Comparison of ENCODE assay signal across 18 cellular contexts in the genomic region with DNA sequence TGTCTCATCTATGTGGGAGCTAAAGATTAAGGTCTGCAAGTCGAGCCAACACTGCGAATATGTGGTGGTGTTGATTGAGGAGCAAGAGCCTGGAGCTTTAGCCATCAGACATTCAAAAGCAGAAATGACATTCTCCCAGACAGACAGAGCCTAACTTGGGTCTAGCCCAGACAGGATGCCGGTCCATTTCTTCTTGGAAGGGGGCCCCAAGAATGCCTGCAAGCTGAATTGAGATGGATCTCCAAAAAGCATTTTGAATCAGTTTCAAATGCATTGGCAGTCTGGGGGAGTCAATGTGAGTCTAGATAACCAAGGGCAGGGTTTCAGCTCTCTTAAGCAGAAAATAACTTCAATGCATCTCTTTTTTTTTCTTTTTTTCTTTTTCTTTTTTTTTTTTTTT. TPM values are rescaled to one million over a fixed set of nuclear protein-coding genes. Genes with fewer than 3 reads are reported as not detected.
DNase-seq lines count a peak whose midpoint lies in the region; ATAC-seq and TF ChIP-seq lines count a peak whose summit lies in the region.
"Had no signal": no experiment of that assay in that cellular context is flagged by ENCODE, and none has a peak within 500 bp of the region (broad histone marks: within the 10 kb centered on the region; RNA-seq: fewer than 3 reads in every experiment).

No MANE protein-coding gene starts in this region.

- no peak for TF ChIP-seq CTCF in osteoblast (IDR thresholded peaks at IDR 0.05; ENCODE audit: extremely low read depth, low read depth, low read length)
- TF ChIP-seq CTCF in psoas muscle (IDR thresholded peaks at IDR 0.05), result no peak

- DNase-seq in M059J (ENCODE audit: low read depth), result peak; percentile 15
- DNase-seq in caudate nucleus (lab: John Stamatoyannopoulos, UW), result peak in 4 of 61 donors; percentile 19 to 31 (median 22)
- no peak for DNase-seq in osteoblast (ENCODE audit: insufficient read length, low spot score, missing footprints)
- DNase-seq in psoas muscle, result no peak
- no peak for DNase-seq in GM19238 (ENCODE audit: insufficient read length, low spot score)
- no peak for DNase-seq in activated T-helper 1 cell treated with anti-CD3 and anti-CD28 coated beads, Interleukin-12 subunit alpha, Interleukin-12 subunit beta, Interleukin-2, Interleukin-4 antibody, amounts not matched to agents 30 ng/mL and 10 ng/mL and 1 ng/mL, durations not matched to agents 14 hours and 24 hours and 36 hours (ENCODE audit: low spot score)
- DNase-seq in ACHN, result no peak
- DNase-seq: activated CD4-positive, alpha-beta T cell treated with anti-CD3 and anti-CD28 coated beads, Interleukin-2, amount 50 U/mL, for 1 hour; activated naive CD4-positive, alpha-beta T cell treated with Interleukin-2 at 50 U/mL for 16 hours; activated T-cell treated with anti-CD3 and anti-CD28 coated beads, Interleukin-2, amount 50 U/mL, for 1 hour; COR-L47; effector memory CD8-positive, alpha-beta T cell; lower lobe of right lung; naive thymus-derived CD4-positive, alpha-beta T cell; NCI-H524; SHP77 treated with DMSO at 0.1 percent for 48 hours; stimulated activated CD8-positive, alpha-beta memory T cell treated with anti-CD3 and anti-CD28 coated beads, Interleukin-4, amount 100 ng/mL, for 48 hours had no signal

- H3K9me3 ChIP-seq in osteoblast (ENCODE audit: low read depth, low read length), result no peaks in the 10 kb centered on the region
- H3K9me3 ChIP-seq in psoas muscle, result no peaks in the 10 kb centered on the region
- H3K9me3 ChIP-seq: lower lobe of right lung had no signal

- H3K36me3 Mint-ChIP-seq in activated T-helper 1 cell treated with anti-CD3 and anti-CD28 coated beads, Interleukin-12 subunit alpha, Interleukin-12 subunit beta, Interleukin-2, Interleukin-4 antibody, amounts not matched to agents 30 ng/mL and 10 ng/mL and 1 ng/mL, durations not matched to agents 14 hours and 24 hours and 36 hours (ENCODE audit: low read depth), result no peaks in the 10 kb centered on the region

- no peaks in the 10 kb centered on the region for H3K79me2 ChIP-seq in ACC112 (ENCODE audit: control insufficient read depth, insufficient read depth, low read length, unreplicated experiment)
- H3K79me2 ChIP-seq in osteoblast (ENCODE audit: insufficient read depth, low read length), result no peaks in the 10 kb centered on the region

- H2AFZ ChIP-seq in ACC112 (ENCODE audit: low read length, unreplicated experiment) (no peak overlapping the region), osteoblast (ENCODE audit: low read length) (no peak overlapping the region)

- H3K4me3 Mint-ChIP-seq in activated T-helper 1 cell treated with anti-CD3 and anti-CD28 coated beads, Interleukin-12 subunit alpha, Interleukin-12 subunit beta, Interleukin-2, Interleukin-4 antibody, amounts not matched to agents 30 ng/mL and 10 ng/mL and 1 ng/mL, durations not matched to agents 14 hours and 24 hours and 36 hours, result no peak overlapping the region
- H3K4me3 Mint-ChIP-seq: effector memory CD8-positive, alpha-beta T cell had no signal

- no peak overlapping the region for H3K4me2 ChIP-seq in osteoblast (ENCODE audit: insufficient read depth, low read length)

- peaks cover 83% of the 10 kb centered on the region for H3K4me1 Mint-ChIP-seq in activated T-helper 1 cell treated with anti-CD3 and anti-CD28 coated beads, Interleukin-12 subunit alpha, Interleukin-12 subunit beta, Interleukin-2, Interleukin-4 antibody, amounts not matched to agents 30 ng/mL and 10 ng/mL and 1 ng/mL, durations not matched to agents 14 hours and 24 hours and 36 hours (ENCODE audit: low read depth)

- H3K27me3 ChIP-seq in ACC112 (ENCODE audit: insufficient read depth, low read length) (no peaks in the 10 kb centered on the region), osteoblast (ENCODE audit: insufficient read depth, low read length) (no peaks in the 10 kb centered on the region), psoas muscle (ENCODE audit: insufficient read depth in 3 of 3, low read length in 2 of 3) (no peaks in the 10 kb centered on the region)

- peak overlapping the region; percentile 64 for H3K27ac ChIP-seq in ACC112 (ENCODE audit: low read depth, low read length)
- peak overlapping the region; percentile 46 for H3K27ac ChIP-seq in caudate nucleus (ENCODE audit: low read depth, low read length)
- H3K27ac ChIP-seq in osteoblast (ENCODE audit: low read depth, low read length), result peak overlapping the region; percentile 64
- no peak overlapping the region for H3K27ac ChIP-seq in psoas muscle

- ATAC-seq in psoas muscle, result no peak
- ATAC-seq: effector memory CD8-positive, alpha-beta T cell; naive thymus-derived CD4-positive, alpha-beta T cell had no signal

- in situ Hi-C loops in ACHN (cut with HindIII; ENCODE audit: low pct_ligation_motif_present, low pct_unique_long_range_greater_than_20kb, low sequenced_read_pairs), result no loop called here

- WGBS in psoas muscle, 3 donors, result 45 to 51% (median 45%) methylated on average over 3 of the region's 3 CpGs

- intact Hi-C loops in psoas muscle (cut with DNase I), result no loop called here
- intact Hi-C loops in activated T-helper 1 cell treated with anti-CD3 and anti-CD28 coated beads, Interleukin-12 subunit alpha, Interleukin-12 subunit beta, Interleukin-2, Interleukin-4 antibody, amounts not matched to agents 30 ng/mL and 10 ng/mL and 1 ng/mL, durations not matched to agents 14 hours and 24 hours and 36 hours (cut with micrococcal nuclease), result no loop called here

- H3K27me3 Mint-ChIP-seq in activated T-helper 1 cell treated with anti-CD3 and anti-CD28 coated beads, Interleukin-12 subunit alpha, Interleukin-12 subunit beta, Interleukin-2, Interleukin-4 antibody, amounts not matched to agents 30 ng/mL and 10 ng/mL and 1 ng/mL, durations not matched to agents 14 hours and 24 hours and 36 hours (ENCODE audit: insufficient read depth), result no peaks in the 10 kb centered on the region
- H3K27me3 Mint-ChIP-seq: effector memory CD8-positive, alpha-beta T cell; naive thymus-derived CD4-positive, alpha-beta T cell had no signal

- H3K9me3 Mint-ChIP-seq in activated T-helper 1 cell treated with anti-CD3 and anti-CD28 coated beads, Interleukin-12 subunit alpha, Interleukin-12 subunit beta, Interleukin-2, Interleukin-4 antibody, amounts not matched to agents 30 ng/mL and 10 ng/mL and 1 ng/mL, durations not matched to agents 14 hours and 24 hours and 36 hours, result no peaks in the 10 kb centered on the region
- H3K9me3 Mint-ChIP-seq: effector memory CD8-positive, alpha-beta T cell; naive thymus-derived CD4-positive, alpha-beta T cell had no signal

- no peaks in the 10 kb centered on the region for H4K20me1 ChIP-seq in osteoblast (ENCODE audit: insufficient read depth, low read length)

- H3K27ac Mint-ChIP-seq in activated T-helper 1 cell treated with anti-CD3 and anti-CD28 coated beads, Interleukin-12 subunit alpha, Interleukin-12 subunit beta, Interleukin-2, Interleukin-4 antibody, amounts not matched to agents 30 ng/mL and 10 ng/mL and 1 ng/mL, durations not matched to agents 14 hours and 24 hours and 36 hours, result no peak overlapping the region

- H3K36me3 ChIP-seq in ACC112 (ENCODE audit: insufficient read depth, low read length) (no peaks in the 10 kb centered on the region), osteoblast (ENCODE audit: insufficient read depth, low read length) (no peaks in the 10 kb centered on the region), psoas muscle (ENCODE audit: insufficient read depth in 1 of 2, low read depth in 1 of 2) (no peaks in the 10 kb centered on the region)
- H3K36me3 ChIP-seq: lower lobe of right lung had no signal

- H3K4me3 ChIP-seq in ACC112 (ENCODE audit: low read depth, low read length) (no peak overlapping the region), osteoblast (ENCODE audit: insufficient read depth, low read length) (no peak overlapping the region), psoas muscle (no peak overlapping the region)
- H3K4me3 ChIP-seq: lower lobe of right lung had no signal

- peaks cover 61% of the 10 kb centered on the region for H3K4me1 ChIP-seq in ACC112 (ENCODE audit: control insufficient read depth, insufficient read depth, low read length, unreplicated experiment)
- H3K4me1 ChIP-seq in osteoblast (ENCODE audit: insufficient read depth, low read length), result peaks cover 59% of the 10 kb centered on the region
- peaks cover 24% of the 10 kb centered on the region for H3K4me1 ChIP-seq in psoas muscle

RNA-seq across cellular contexts. Expression of gene EML4, which starts 30.0 kb away (rescaled TPM):
- total RNA-seq in M059J (2014; rRNA removed; shearing (Covaris generic)), result 27.5 and 36.7 TPM in 2 replicates
- total RNA-seq in osteoblast (91.9 and 94.9 TPM in 2 replicates), psoas muscle (1 to 10 TPM; 4.4 to 7.5 (median 6.0) TPM)
- polyA plus RNA-seq in psoas muscle, result 1 to 10 TPM; 2.7 to 8.9 (median 3.0) TPM
- total RNA-seq in activated T-helper 1 cell treated with anti-CD3 and anti-CD28 coated beads, Interleukin-12 subunit alpha, Interleukin-12 subunit beta, Interleukin-2, Interleukin-4 antibody, amounts not matched to agents 30 ng/mL and 10 ng/mL and 1 ng/mL, durations not matched to agents 14 hours and 24 hours and 36 hours, result 56.7 and 58.9 TPM in 2 replicates
